In genomic region chr5:151469386-151469785, GRCh38 we compare ENCODE assay signal across 23 cellular contexts.
"Had no signal": no experiment of that assay in that cellular context is flagged by ENCODE, and none has a peak within 500 bp of the region (broad histone marks: within the 10 kb centered on the region; RNA-seq: fewer than 3 reads in every experiment).

No MANE protein-coding gene starts in this region.

- H3K27me3 Mint-ChIP-seq: activated naive CD8-positive, alpha-beta T cell; central memory CD8-positive, alpha-beta T cell; natural killer cell treated with Interleukin-12 subunit alpha and Interleukin-12 subunit beta and Interleukin-15 and Interleukin-18, amount 100 ng/mL, for 72 hours; progenitor cell of endocrine pancreas had no signal

- H3K27ac Mint-ChIP-seq: activated naive CD8-positive, alpha-beta T cell; activated T-helper 2 cell treated with anti-CD3 and anti-CD28 coated beads, Interferon-gamma antibody, Interleukin-2, Interleukin-4, amounts not matched to agents 10 μg/mL and 5 μg/mL and 100 μg/mL, durations not matched to agents 14 hours and 24 hours and 36 hours; natural killer cell treated with Interleukin-12 subunit alpha and Interleukin-12 subunit beta and Interleukin-15 and Interleukin-18, amount 100 ng/mL, for 72 hours; progenitor cell of endocrine pancreas; T-helper 1 cell treated with Interleukin-12 subunit alpha and Interleukin-12 subunit beta and Interleukin-4 antibody, amounts not matched to agents 30 μg/mL and 1 μg/mL, for 36 hours had no signal

- DNase-seq: activated CD4-positive, alpha-beta T cell treated with anti-CD3 and anti-CD28 coated beads for 4 hours; activated CD4-positive, alpha-beta T cell treated with anti-CD3 and anti-CD28 coated beads, Interleukin-2, amount 50 U/mL, for 48 hours; activated CD4-positive, CD25-positive, alpha-beta regulatory T cell; activated CD8-positive, alpha-beta memory T cell treated with anti-CD3 and anti-CD28 coated beads, Interleukin-2, amount 50 U/mL, for 48 hours; activated naive CD4-positive, alpha-beta T cell; activated T-cell treated with anti-CD3 and anti-CD28 coated beads, Interleukin-2, amount 50 U/mL, for 4 hours; amniotic stem cell; cortex of kidney; foreskin melanocyte; left ventricle myocardium inferior; retina; sigmoid colon; stimulated activated CD4-positive, alpha-beta T cell treated with anti-CD3 and anti-CD28 coated beads, Interleukin-4, amount 100 ng/mL, for 4 hours; stimulated activated naive CD8-positive, alpha-beta T cell treated with anti-CD3 and anti-CD28 coated beads, Interleukin-15, Interleukin-2, amounts not matched to agents 100 U/mL and 50 U/mL, for 24 hours; tibial artery had no signal

- H3K9me3 ChIP-seq: breast epithelium, left ventricle myocardium inferior, sigmoid colon, tibial artery had no signal

- H3K27me3 ChIP-seq: breast epithelium, sigmoid colon, tibial artery had no signal

- H3K4me3 Mint-ChIP-seq: activated naive CD8-positive, alpha-beta T cell; activated T-cell treated with anti-CD3 and anti-CD28 coated beads, Interleukin-2, amount 50 U/mL, for 4 hours; central memory CD8-positive, alpha-beta T cell; natural killer cell treated with Interleukin-12 subunit alpha and Interleukin-12 subunit beta and Interleukin-15 and Interleukin-18, amount 100 ng/mL, for 72 hours; T-helper 1 cell treated with Interleukin-12 subunit alpha and Interleukin-12 subunit beta and Interleukin-4 antibody, amounts not matched to agents 30 μg/mL and 1 μg/mL, for 36 hours had no signal

- H3K4me1 ChIP-seq: breast epithelium, left ventricle myocardium inferior, sigmoid colon, tibial artery had no signal

- H3K9me3 Mint-ChIP-seq: activated T-cell treated with anti-CD3 and anti-CD28 coated beads, Interleukin-2, amount 50 U/mL, for 4 hours; activated T-helper 2 cell treated with anti-CD3 and anti-CD28 coated beads, Interferon-gamma antibody, Interleukin-2, Interleukin-4, amounts not matched to agents 10 μg/mL and 5 μg/mL and 100 μg/mL, durations not matched to agents 14 hours and 24 hours and 36 hours; central memory CD8-positive, alpha-beta T cell; natural killer cell treated with Interleukin-12 subunit alpha and Interleukin-12 subunit beta and Interleukin-15 and Interleukin-18, amount 100 ng/mL, for 72 hours; T-helper 1 cell treated with Interleukin-12 subunit alpha and Interleukin-12 subunit beta and Interleukin-4 antibody, amounts not matched to agents 30 μg/mL and 1 μg/mL, for 36 hours had no signal

- H3K4me1 Mint-ChIP-seq: central memory CD8-positive, alpha-beta T cell had no signal

- H3K36me3 ChIP-seq: breast epithelium had no signal

- H3K4me3 ChIP-seq: breast epithelium, left ventricle myocardium inferior, sigmoid colon, tibial artery had no signal

- H3K27ac ChIP-seq: breast epithelium, epithelial cell of prostate, left ventricle myocardium inferior, sigmoid colon, tibial artery had no signal
